Comparison of ENCODE assay signal across 8 cellular contexts in the genomic region with DNA sequence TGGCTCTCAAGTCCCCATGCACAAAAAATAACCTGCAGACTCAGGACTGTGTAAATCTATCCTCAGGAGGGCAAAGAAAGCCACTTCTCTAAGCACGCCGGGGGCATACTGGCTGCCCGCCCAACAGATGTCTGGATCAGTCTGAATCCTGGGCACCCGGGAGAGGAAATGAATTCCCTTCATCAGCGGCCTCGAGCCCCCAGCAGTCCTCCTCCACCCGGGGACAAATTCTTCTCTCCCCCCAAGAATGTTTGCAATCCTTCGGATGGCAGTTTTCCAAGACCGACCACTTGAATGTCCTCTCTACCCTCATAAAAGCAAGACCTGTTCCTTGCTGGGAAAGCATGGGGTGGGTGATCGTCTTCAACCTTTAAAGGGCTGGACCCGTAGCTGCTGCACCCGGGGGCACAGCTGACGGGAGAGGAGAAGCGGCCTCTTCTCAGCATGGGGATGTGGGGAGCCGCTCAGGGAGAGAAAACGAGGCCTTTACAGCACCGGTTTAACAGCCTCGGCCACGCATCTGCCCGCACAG. TPM values are rescaled to one million over a fixed set of nuclear protein-coding genes. Genes with fewer than 3 reads are reported as not detected.
A peak's percentile ranks its signal among the peaks of the same experiment; 100 is the strongest.
DNase-seq lines count a peak whose midpoint lies in the region; ATAC-seq, FAIRE-seq and TF ChIP-seq lines count a peak whose summit lies in the region.

No MANE protein-coding gene starts in this region.

- POLR2A ChIA-PET in GM12878 (lab: Charles Lee), result interaction anchor here (1.7 kb wide), 1 partner anchor 13 kb away, joined by 6 read pairs; no protein-coding TSS in a partner anchor

- peak overlapping the region; percentile 56; the same call in 1 of the 2 replicates for H3K9ac ChIP-seq in GM12878 (ENCODE audit: control insufficient read depth, insufficient read depth, low read length)

- FAIRE-seq in GM12878 (lab: Jason Lieb, UNC), result no peak

- RAD21 ChIA-PET in GM12878 (lab: Charles Lee; ENCODE audit: unreplicated experiment), result interaction anchor here (0.6 to 2.3 kb wide), 10 partner anchors 8 to 282 kb away, joined by 3 to 14 read pairs (median 4); no protein-coding TSS in a partner anchor

- TF ChIP-seq EP300 in GM12878 (IDR thresholded peaks at IDR 0.05; ENCODE audit: borderline replicate concordance in 1 of 2, control insufficient read depth in 1 of 2, low read depth in 2 of 2, low read length in 2 of 2), result no peak

- TF ChIP-seq RAD21 in GM12878 (IDR thresholded peaks at IDR 0.05; ENCODE audit: insufficient read depth, low read depth, low read length), result no peak

- SMC1A ChIA-PET in GM12878 (lab: Charles Lee; ENCODE audit: uncharacterized antibody, unreplicated experiment), result interaction anchor here (0.6 to 1.2 kb wide), 5 partner anchors 11 to 156 kb away, joined by 3 to 6 read pairs (median 3); no protein-coding TSS in a partner anchor

- intact Hi-C loops in GM12878 (cut with micrococcal nuclease; ENCODE audit: unreplicated experiment), result no loop called here

- no peak for DNase-seq in GM06990 (ENCODE audit: extremely low read depth, insufficient read length)
- DNase-seq in GM12878 (ENCODE audit: low read depth, low spot score), result no peak
- DNase-seq in dedifferentiated amniotic fluid mesenchymal stem cell (ENCODE audit: extremely low spot score), result no peak
- no peak for DNase-seq in stimulated activated CD4-positive, alpha-beta T cell treated with anti-CD3 and anti-CD28 coated beads, Interleukin-12 subunit alpha, Interleukin-12 subunit beta, amount 100 ng/mL, for 4 hours

- CTCF ChIA-PET in GM12878 (lab: Yijun Ruan, JAX), result interaction anchor here (0.7 to 3.5 kb wide), 8 partner anchors 12 to 237 kb away, joined by 3 to 32 read pairs (median 14); a partner anchor contains a TSS

- peaks cover 10% of the 10 kb centered on the region for H3K4me1 ChIP-seq in GM12878 (ENCODE audit: control insufficient read depth, insufficient read depth, low read length)
- H3K4me1 ChIP-seq in mesodermal cell (ENCODE audit: control insufficient read depth, insufficient read depth, low read length, poor library complexity, severe bottlenecking), result no peaks in the 10 kb centered on the region

- in situ Hi-C loops in GM12878 (cut with MboI), result loop anchor here (5.0 to 10.0 kb wide), 3 partner anchors 50 to 240 kb away; no protein-coding TSS in a partner anchor

- BruUV-seq in GM12878 (replicated peaks; lab: Mats Ljungman, UMichigan), result no TSS peak

- H2AFZ ChIP-seq in GM12878 (ENCODE audit: control insufficient read depth, low read depth, low read length), result peak overlapping the region; percentile 96

- H4K20me1 ChIP-seq in GM12878 (ENCODE audit: control insufficient read depth, insufficient read depth), result no peaks in the 10 kb centered on the region

- TF ChIP-seq CTCF in GM06990 (IDR thresholded peaks at IDR 0.05; ENCODE audit: insufficient read depth, low read length, poor library complexity, severe bottlenecking), result no peak
- no peak for TF ChIP-seq CTCF in GM12878 (IDR thresholded peaks at IDR 0.05 in 2 of 3, conservative IDR thresholded peaks at IDR 0.05 in 1 of 3; ENCODE audit: control insufficient read depth in 2 of 3, extremely low read depth in 1 of 3, insufficient read depth in 1 of 3, low read depth in 3 of 3, low read length in 3 of 3)

- H3K9me3 ChIP-seq in GM12878 (replicated peaks; ENCODE audit: control insufficient read depth, insufficient read depth, low read length), result no peaks in the 10 kb centered on the region
- H3K9me3 ChIP-seq in mesodermal cell (ENCODE audit: control insufficient read depth, low read length), result no peaks in the 10 kb centered on the region

- ATAC-seq in HG03521 (IDR thresholded peaks at IDR 0.05; ENCODE audit: unreplicated experiment) (peak; percentile 12), GM12878 (peak; percentile 25; the same call in 1 of the 3 replicates), GM21360 (IDR thresholded peaks at IDR 0.05; ENCODE audit: unreplicated experiment) (no peak), GM21737 (IDR thresholded peaks at IDR 0.05; ENCODE audit: unreplicated experiment) (no peak)

- no peaks in the 10 kb centered on the region for H3K79me2 ChIP-seq in GM12878 (ENCODE audit: control insufficient read depth, insufficient read depth, low read length)

- WGBS in GM12878 (ENCODE audit: insufficient coverage, insufficient replicate concordance, low lambda C conversion rate, missing lambda C conversion rate), result 16% methylated on average over 20 of the region's 20 CpGs
- WGBS in mesodermal cell (ENCODE audit: insufficient coverage in 2 of 2), 2 experiments, result 47 to 51% methylated on average over 13 to 16 of the region's 20 CpGs

- H3K4me3 ChIP-seq in GM06990 (replicated peaks; ENCODE audit: low read depth, low read length) (peak overlapping the region; percentile 74), GM12878 (peak overlapping the region; percentile 72), mesodermal cell (ENCODE audit: extremely low read depth, insufficient read depth, low read length, poor library complexity, severe bottlenecking) (peak overlapping the region; percentile 38)

- no peaks in the 10 kb centered on the region; the same call in 1 of the 2 replicates for H3K27me3 ChIP-seq in GM06990 (replicated peaks; ENCODE audit: control insufficient read depth, insufficient read depth, low read length)
- H3K27me3 ChIP-seq in GM12878 (replicated peaks in 1 of 2; ENCODE audit: control insufficient read depth in 2 of 2, insufficient read depth in 2 of 2, low read length in 1 of 2), result peaks cover 0 to 5% of the 10 kb centered on the region in 2 experiments; a peak in 3 of 4 replicates

- H3K27ac ChIP-seq in GM12878 (ENCODE audit: control insufficient read depth, insufficient read depth) (no peak overlapping the region), mesodermal cell (ENCODE audit: low read depth, low read length, severe bottlenecking) (no peak overlapping the region)

- no peaks in the 10 kb centered on the region for H3K36me3 ChIP-seq in GM06990 (ENCODE audit: control insufficient read depth, insufficient read depth, low read length)
- H3K36me3 ChIP-seq in GM12878 (ENCODE audit: control insufficient read depth in 2 of 2, insufficient read depth in 2 of 2, low read length in 1 of 2), result no peaks in the 10 kb centered on the region
- no peaks in the 10 kb centered on the region for H3K36me3 ChIP-seq in mesodermal cell (ENCODE audit: control insufficient read depth, insufficient read depth, low read length)

- no peak for TF ChIP-seq POLR2A in GM12878 (IDR thresholded peaks at IDR 0.05; ENCODE audit: low read depth, low read length)

- peak overlapping the region; percentile 98 for H3K4me2 ChIP-seq in GM12878 (ENCODE audit: control insufficient read depth, insufficient read depth)

TF ChIP-seq in GM12878, 131 proteins besides CTCF, POLR2A, EP300 and RAD21:
- no peak for TF ChIP-seq ZNF207 (IDR thresholded peaks at IDR 0.05; ENCODE audit: borderline replicate concordance)
- no peak for TF ChIP-seq KDM1A (IDR thresholded peaks at IDR 0.05; ENCODE audit: borderline replicate concordance)
- no peak for TF ChIP-seq BRCA1 (IDR thresholded peaks at IDR 0.05; ENCODE audit: low read depth, low read length)
- no peak for TF ChIP-seq CHD4 (IDR thresholded peaks at IDR 0.05)
- no peak for TF ChIP-seq SUPT20H (IDR thresholded peaks at IDR 0.05; ENCODE audit: borderline replicate concordance, control insufficient read depth, low read depth, low read length)
- no peak for TF ChIP-seq SMAD5 (IDR thresholded peaks at IDR 0.05; ENCODE audit: low read depth)
- no peak for TF ChIP-seq TARDBP (IDR thresholded peaks at IDR 0.05; ENCODE audit: borderline replicate concordance)
- TF ChIP-seq CHD1 (IDR thresholded peaks at IDR 0.05; ENCODE audit: low read depth, low read length), result no peak
- no peak for TF ChIP-seq IKZF2 (IDR thresholded peaks at IDR 0.05)
- no peak for TF ChIP-seq CBX5 (IDR thresholded peaks at IDR 0.05; ENCODE audit: low read depth)

RNA-seq across cellular contexts. Expression of a gene that starts 9.4 kb away (rescaled TPM):
- total RNA-seq in GM12878 (2013; cell fraction: nucleolus; rRNA removed), result 13.7 and 15.8 TPM in 2 replicates
- total RNA-seq in GM12878 (2014; rRNA removed) (14.4 and 15.0 TPM in 2 replicates), GM12878 (2014; rRNA removed; fragmentation: Illumina TruSeq; extraction: Trizol) (8.6 and 10.0 TPM in 2 replicates), GM12878 (2021) (38.6 and 39.4 TPM in 2 replicates)
- polyA plus RNA-seq in GM12878 (2011; ENCODE audit: low read depth), result 8.9 TPM
- polyA plus RNA-seq in GM12878 (2011; rRNA removed) (13.3 and 16.6 TPM in 2 replicates), GM12878 (2014; fragmentation: Illumina TruSeq; extraction: Trizol) (6.3 and 20.6 TPM in 2 replicates), GM12878 (2014; fragmentation: Nextera tagmentation; extraction: Ambion mirVana) (1 to 10 TPM in 1 of 2 experiments, under 1 TPM in 1; 0.71 to 3.8 TPM), GM12878 (2014; rRNA removed) (30.4 and 33.1 TPM in 2 replicates), GM12878 (2016; fragmentation: Nextera tagmentation; extraction: Ambion mirVana) (10 to 100 TPM; 37.1 to 38.6 TPM)
- polyA plus RNA-seq in GM12878 (2011; cell fraction: cytosol; rRNA removed), result 32.9 and 36.4 TPM in 2 replicates
- 28.3 and 35.6 TPM in 2 replicates for polyA plus RNA-seq in GM12878 (2011; cell fraction: nucleus; rRNA removed)
- 19.0 and 25.3 TPM in 2 replicates for polyA plus RNA-seq in GM12878 (2012)
- 12.9 and 18.6 TPM in 2 replicates for polyA minus RNA-seq in GM12878 (2011; rRNA and poly(A)+ RNA removed)
- polyA minus RNA-seq in GM12878 (2011; cell fraction: cytosol; rRNA and poly(A)+ RNA removed), result 10.0 and 15.5 TPM in 2 replicates
- polyA minus RNA-seq in GM12878 (2011; cell fraction: nucleus; rRNA and poly(A)+ RNA removed), result 7.3 and 13.4 TPM in 2 replicates
- 30.0 TPM for polyA plus RNA-seq in mesodermal cell (2013, experiment 1 of 2)
- 25.6 TPM for polyA plus RNA-seq in mesodermal cell (2013, experiment 2 of 2)

RNA-seq across cellular contexts. Expression of a gene that starts 21.9 kb away (rescaled TPM):
- 0.23 and 0.37 TPM in 2 replicates for total RNA-seq in GM12878 (2013; cell fraction: nucleolus; rRNA removed)
- total RNA-seq in GM12878 (2014; rRNA removed) (0.05 and 0.17 TPM in 2 replicates), GM12878 (2014; rRNA removed; fragmentation: Illumina TruSeq; extraction: Trizol) (0.05 and 0.09 TPM in 2 replicates), GM12878 (2021) (0.33 and 0.35 TPM in 2 replicates)
- polyA plus RNA-seq in GM12878 (2011; ENCODE audit: low read depth), result 0.21 TPM
- polyA plus RNA-seq in GM12878 (2011; rRNA removed) (0.19 and 0.33 TPM in 2 replicates), GM12878 (2014; fragmentation: Illumina TruSeq; extraction: Trizol) (0.08 and 0.21 TPM in 2 replicates), GM12878 (2014; fragmentation: Nextera tagmentation; extraction: Ambion mirVana) (under 1 TPM; 0.02 TPM), GM12878 (2014; rRNA removed) (0.31 and 0.47 TPM in 2 replicates), GM12878 (2016; fragmentation: Nextera tagmentation; extraction: Ambion mirVana) (under 1 TPM; 0.13 TPM)
- polyA plus RNA-seq in GM12878 (2011; cell fraction: cytosol; rRNA removed), result 0.37 and 0.42 TPM in 2 replicates
- 0.42 and 0.55 TPM in 2 replicates for polyA plus RNA-seq in GM12878 (2011; cell fraction: nucleus; rRNA removed)
- polyA plus RNA-seq in GM12878 (2012), result 0.52 and 0.62 TPM in 2 replicates
- 0.07 and 0.36 TPM in 2 replicates for polyA minus RNA-seq in GM12878 (2011; rRNA and poly(A)+ RNA removed)
- polyA minus RNA-seq in GM12878 (2011; cell fraction: cytosol; rRNA and poly(A)+ RNA removed), result 0.40 TPM in 1 of 2 replicates, not detected in the other
- 0.19 and 0.36 TPM in 2 replicates for polyA minus RNA-seq in GM12878 (2011; cell fraction: nucleus; rRNA and poly(A)+ RNA removed)
- 11.2 TPM for polyA plus RNA-seq in mesodermal cell (2013, experiment 1 of 2)
- 9.6 TPM for polyA plus RNA-seq in mesodermal cell (2013, experiment 2 of 2)

Comparison
In these comparisons a context has a peak if more than half of its experiments do, and no peak if none do; other contexts are left out.
1. ATAC-seq: peak in HG03521 (single experiment) and GM12878 (single experiment); none in GM21360 (single experiment) and GM21737 (single experiment).
2. Peak in every context shown above with its lines, with median percentiles within 50 percentile points of each other: H3K4me3 ChIP-seq.